Comparison of ENCODE assay signal across 1 cellular context in genomic region chr20:50464026-50464724, GRCh38.
TF ChIP-seq lines count a peak whose summit lies in the region.

No MANE protein-coding gene starts in this region.

TF ChIP-seq in HepG2, 621 proteins besides CTCF, POLR2A, EP300 and RAD21 (continued from another document and continues in another):
- TF ChIP-seq, protein P1, sequence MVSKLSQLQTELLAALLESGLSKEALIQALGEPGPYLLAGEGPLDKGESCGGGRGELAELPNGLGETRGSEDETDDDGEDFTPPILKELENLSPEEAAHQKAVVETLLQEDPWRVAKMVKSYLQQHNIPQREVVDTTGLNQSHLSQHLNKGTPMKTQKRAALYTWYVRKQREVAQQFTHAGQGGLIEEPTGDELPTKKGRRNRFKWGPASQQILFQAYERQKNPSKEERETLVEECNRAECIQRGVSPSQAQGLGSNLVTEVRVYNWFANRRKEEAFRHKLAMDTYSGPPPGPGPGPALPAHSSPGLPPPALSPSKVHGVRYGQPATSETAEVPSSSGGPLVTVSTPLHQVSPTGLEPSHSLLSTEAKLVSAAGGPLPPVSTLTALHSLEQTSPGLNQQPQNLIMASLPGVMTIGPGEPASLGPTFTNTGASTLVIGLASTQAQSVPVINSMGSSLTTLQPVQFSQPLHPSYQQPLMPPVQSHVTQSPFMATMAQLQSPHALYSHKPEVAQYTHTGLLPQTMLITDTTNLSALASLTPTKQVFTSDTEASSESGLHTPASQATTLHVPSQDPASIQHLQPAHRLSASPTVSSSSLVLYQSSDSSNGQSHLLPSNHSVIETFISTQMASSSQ (IDR thresholded peaks at IDR 0.05; ENCODE audit: low read depth) = no peak
- TF ChIP-seq, protein P1 (CRISPR knock-in tag; IDR thresholded peaks at IDR 0.05; ENCODE audit: borderline replicate concordance) = no peak; the same call in 1 of the 2 replicates
- TF ChIP-seq ZNF251 (CRISPR knock-in tag; IDR thresholded peaks at IDR 0.05) (no peak), ARID2 (CRISPR knock-in tag; IDR thresholded peaks at IDR 0.05; ENCODE audit: borderline replicate concordance) (no peak), MXI1 (IDR thresholded peaks at IDR 0.05; ENCODE audit: borderline replicate concordance, low read depth, low read length) (no peak), ZNF44 (CRISPR knock-in tag; IDR thresholded peaks at IDR 0.05) (no peak), ZC3H13 (CRISPR knock-in tag; IDR thresholded peaks at IDR 0.05) (no peak), KDM6A (CRISPR knock-in tag; IDR thresholded peaks at IDR 0.05; ENCODE audit: low read depth) (no peak), ZNF180 (CRISPR knock-in tag; IDR thresholded peaks at IDR 0.05; ENCODE audit: borderline replicate concordance, low read depth) (no peak), HCFC1 (IDR thresholded peaks at IDR 0.05; ENCODE audit: low read depth, low read length) (no peak), ZNF12 (CRISPR knock-in tag; IDR thresholded peaks at IDR 0.05) (no peak), JUND (CRISPR knock-in tag; IDR thresholded peaks at IDR 0.05) (no peak), ZFAT (CRISPR knock-in tag; conservative IDR thresholded peaks at IDR 0.05) (no peak), SRF (IDR thresholded peaks at IDR 0.05; ENCODE audit: low read depth, low read length) (no peak), ZBTB38 (CRISPR knock-in tag; IDR thresholded peaks at IDR 0.05) (0 out of 2 replicates have a peak, but pooled peaks have one; percentile 17), KLF12 (CRISPR knock-in tag; IDR thresholded peaks at IDR 0.05; ENCODE audit: borderline replicate concordance) (no peak), ZBTB33 (CRISPR knock-in tag; IDR thresholded peaks at IDR 0.05) (peak; percentile 47; the same call in 1 of the 2 replicates), ZNF800 (CRISPR knock-in tag; IDR thresholded peaks at IDR 0.05) (no peak), ERF (CRISPR knock-in tag; IDR thresholded peaks at IDR 0.05) (peak; percentile 88), PAWR (CRISPR knock-in tag; IDR thresholded peaks at IDR 0.05; ENCODE audit: borderline replicate concordance) (no peak), ZKSCAN5 (CRISPR knock-in tag; IDR thresholded peaks at IDR 0.05) (no peak), SP140L (CRISPR knock-in tag; IDR thresholded peaks at IDR 0.05; ENCODE audit: borderline replicate concordance) (no peak)
- TF ChIP-seq, protein P2, sequence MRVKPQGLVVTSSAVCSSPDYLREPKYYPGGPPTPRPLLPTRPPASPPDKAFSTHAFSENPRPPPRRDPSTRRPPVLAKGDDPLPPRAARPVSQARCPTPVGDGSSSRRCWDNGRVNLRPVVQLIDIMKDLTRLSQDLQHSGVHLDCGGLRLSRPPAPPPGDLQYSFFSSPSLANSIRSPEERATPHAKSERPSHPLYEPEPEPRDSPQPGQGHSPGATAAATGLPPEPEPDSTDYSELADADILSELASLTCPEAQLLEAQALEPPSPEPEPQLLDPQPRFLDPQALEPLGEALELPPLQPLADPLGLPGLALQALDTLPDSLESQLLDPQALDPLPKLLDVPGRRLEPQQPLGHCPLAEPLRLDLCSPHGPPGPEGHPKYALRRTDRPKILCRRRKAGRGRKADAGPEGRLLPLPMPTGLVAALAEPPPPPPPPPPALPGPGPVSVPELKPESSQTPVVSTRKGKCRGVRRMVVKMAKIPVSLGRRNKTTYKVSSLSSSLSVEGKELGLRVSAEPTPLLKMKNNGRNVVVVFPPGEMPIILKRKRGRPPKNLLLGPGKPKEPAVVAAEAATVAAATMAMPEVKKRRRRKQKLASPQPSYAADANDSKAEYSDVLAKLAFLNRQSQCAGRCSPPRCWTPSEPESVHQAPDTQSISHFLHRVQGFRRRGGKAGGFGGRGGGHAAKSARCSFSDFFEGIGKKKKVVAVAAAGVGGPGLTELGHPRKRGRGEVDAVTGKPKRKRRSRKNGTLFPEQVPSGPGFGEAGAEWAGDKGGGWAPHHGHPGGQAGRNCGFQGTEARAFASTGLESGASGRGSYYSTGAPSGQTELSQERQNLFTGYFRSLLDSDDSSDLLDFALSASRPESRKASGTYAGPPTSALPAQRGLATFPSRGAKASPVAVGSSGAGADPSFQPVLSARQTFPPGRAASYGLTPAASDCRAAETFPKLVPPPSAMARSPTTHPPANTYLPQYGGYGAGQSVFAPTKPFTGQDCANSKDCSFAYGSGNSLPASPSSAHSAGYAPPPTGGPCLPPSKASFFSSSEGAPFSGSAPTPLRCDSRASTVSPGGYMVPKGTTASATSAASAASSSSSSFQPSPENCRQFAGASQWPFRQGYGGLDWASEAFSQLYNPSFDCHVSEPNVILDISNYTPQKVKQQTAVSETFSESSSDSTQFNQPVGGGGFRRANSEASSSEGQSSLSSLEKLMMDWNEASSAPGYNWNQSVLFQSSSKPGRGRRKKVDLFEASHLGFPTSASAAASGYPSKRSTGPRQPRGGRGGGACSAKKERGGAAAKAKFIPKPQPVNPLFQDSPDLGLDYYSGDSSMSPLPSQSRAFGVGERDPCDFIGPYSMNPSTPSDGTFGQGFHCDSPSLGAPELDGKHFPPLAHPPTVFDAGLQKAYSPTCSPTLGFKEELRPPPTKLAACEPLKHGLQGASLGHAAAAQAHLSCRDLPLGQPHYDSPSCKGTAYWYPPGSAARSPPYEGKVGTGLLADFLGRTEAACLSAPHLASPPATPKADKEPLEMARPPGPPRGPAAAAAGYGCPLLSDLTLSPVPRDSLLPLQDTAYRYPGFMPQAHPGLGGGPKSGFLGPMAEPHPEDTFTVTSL (CRISPR knock-in tag; IDR thresholded peaks at IDR 0.05; ENCODE audit: borderline replicate concordance) = no peak
- TF ChIP-seq, protein P3, sequence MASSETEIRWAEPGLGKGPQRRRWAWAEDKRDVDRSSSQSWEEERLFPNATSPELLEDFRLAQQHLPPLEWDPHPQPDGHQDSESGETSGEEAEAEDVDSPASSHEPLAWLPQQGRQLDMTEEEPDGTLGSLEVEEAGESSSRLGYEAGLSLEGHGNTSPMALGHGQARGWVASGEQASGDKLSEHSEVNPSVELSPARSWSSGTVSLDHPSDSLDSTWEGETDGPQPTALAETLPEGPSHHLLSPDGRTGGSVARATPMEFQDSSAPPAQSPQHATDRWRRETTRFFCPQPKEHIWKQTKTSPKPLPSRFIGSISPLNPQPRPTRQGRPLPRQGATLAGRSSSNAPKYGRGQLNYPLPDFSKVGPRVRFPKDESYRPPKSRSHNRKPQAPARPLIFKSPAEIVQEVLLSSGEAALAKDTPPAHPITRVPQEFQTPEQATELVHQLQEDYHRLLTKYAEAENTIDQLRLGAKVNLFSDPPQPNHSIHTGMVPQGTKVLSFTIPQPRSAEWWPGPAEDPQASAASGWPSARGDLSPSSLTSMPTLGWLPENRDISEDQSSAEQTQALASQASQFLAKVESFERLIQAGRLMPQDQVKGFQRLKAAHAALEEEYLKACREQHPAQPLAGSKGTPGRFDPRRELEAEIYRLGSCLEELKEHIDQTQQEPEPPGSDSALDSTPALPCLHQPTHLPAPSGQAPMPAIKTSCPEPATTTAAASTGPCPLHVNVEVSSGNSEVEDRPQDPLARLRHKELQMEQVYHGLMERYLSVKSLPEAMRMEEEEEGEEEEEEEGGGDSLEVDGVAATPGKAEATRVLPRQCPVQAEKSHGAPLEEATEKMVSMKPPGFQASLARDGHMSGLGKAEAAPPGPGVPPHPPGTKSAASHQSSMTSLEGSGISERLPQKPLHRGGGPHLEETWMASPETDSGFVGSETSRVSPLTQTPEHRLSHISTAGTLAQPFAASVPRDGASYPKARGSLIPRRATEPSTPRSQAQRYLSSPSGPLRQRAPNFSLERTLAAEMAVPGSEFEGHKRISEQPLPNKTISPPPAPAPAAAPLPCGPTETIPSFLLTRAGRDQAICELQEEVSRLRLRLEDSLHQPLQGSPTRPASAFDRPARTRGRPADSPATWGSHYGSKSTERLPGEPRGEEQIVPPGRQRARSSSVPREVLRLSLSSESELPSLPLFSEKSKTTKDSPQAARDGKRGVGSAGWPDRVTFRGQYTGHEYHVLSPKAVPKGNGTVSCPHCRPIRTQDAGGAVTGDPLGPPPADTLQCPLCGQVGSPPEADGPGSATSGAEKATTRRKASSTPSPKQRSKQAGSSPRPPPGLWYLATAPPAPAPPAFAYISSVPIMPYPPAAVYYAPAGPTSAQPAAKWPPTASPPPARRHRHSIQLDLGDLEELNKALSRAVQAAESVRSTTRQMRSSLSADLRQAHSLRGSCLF (CRISPR knock-in tag; IDR thresholded peaks at IDR 0.05; ENCODE audit: borderline replicate concordance) = no peak
